In the genomic region with DNA sequence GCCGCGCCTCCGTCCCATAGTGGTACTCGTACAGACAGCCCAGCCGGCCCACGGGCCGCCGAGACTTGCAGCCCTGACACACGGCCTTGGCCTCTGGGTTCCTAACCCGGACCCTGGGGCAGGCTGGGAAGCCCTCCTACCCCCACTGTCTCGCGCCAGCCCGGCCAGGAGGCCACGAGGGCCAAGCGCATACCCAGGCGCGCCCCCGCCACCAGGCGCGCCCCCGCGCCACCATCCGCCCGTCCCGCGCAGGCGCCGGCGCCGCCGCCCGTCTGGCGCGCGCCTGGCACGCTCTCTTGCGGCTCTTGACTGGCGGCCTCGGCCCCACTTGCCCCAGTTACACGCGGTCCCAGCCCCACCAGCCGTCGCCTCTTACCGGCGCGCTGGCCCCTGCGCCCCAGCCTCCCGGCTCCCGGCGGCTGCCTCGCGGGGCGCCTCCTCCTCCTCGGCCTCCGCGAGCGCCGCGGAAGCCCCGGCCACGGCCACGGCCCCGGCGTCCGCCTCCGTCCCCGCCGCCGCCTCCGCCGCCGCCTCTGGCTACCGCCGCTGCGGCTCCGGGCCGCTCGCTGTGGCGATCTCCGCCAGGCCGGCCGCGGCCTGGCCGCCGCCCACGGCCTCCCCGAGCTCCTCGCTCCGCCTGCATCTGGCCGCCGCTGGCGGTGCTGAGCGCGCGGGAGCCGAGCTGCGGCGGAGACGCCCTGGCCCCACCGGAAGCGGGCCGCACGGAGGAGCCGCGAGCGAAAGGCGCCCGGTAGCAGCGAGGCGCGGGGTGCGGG, we compare ENCODE assay signal across 1 cellular context.
TF ChIP-seq lines count a peak whose summit lies in the region.

No MANE protein-coding gene starts in this region.

TF ChIP-seq in WTC11, 78 proteins besides CTCF, POLR2A, EP300 and RAD21 (continued from another document):
- TF ChIP-seq ZNF281 (CRISPR knock-in tag; IDR thresholded peaks at IDR 0.05) (no peak), ZNF232 (CRISPR knock-in tag; IDR thresholded peaks at IDR 0.05) (0 out of 2 replicates have a peak, but pooled peaks have one; percentile 53), NR2C2 (CRISPR knock-in tag; IDR thresholded peaks at IDR 0.05) (no peak), CBFB (CRISPR knock-in tag; IDR thresholded peaks at IDR 0.05; ENCODE audit: low read depth) (no peak), GABPB1 (CRISPR knock-in tag; IDR thresholded peaks at IDR 0.05) (peak; percentile 36; the same call in 1 of the 2 replicates), ATF2 (CRISPR knock-in tag; IDR thresholded peaks at IDR 0.05; ENCODE audit: borderline replicate concordance, low read depth) (no peak), ZNF263 (CRISPR knock-in tag; IDR thresholded peaks at IDR 0.05; ENCODE audit: low read depth) (no peak), CREM (CRISPR knock-in tag; IDR thresholded peaks at IDR 0.05) (no peak; the same call in 1 of the 2 replicates), SP1 (CRISPR knock-in tag; conservative IDR thresholded peaks at IDR 0.05) (0 out of 2 replicates have a peak, but pooled peaks have one; percentile 18), KAT7 (CRISPR knock-in tag; IDR thresholded peaks at IDR 0.05; ENCODE audit: borderline replicate concordance) (peak; percentile 54; the same call in 1 of the 2 replicates)
- TF ChIP-seq, protein P1, sequence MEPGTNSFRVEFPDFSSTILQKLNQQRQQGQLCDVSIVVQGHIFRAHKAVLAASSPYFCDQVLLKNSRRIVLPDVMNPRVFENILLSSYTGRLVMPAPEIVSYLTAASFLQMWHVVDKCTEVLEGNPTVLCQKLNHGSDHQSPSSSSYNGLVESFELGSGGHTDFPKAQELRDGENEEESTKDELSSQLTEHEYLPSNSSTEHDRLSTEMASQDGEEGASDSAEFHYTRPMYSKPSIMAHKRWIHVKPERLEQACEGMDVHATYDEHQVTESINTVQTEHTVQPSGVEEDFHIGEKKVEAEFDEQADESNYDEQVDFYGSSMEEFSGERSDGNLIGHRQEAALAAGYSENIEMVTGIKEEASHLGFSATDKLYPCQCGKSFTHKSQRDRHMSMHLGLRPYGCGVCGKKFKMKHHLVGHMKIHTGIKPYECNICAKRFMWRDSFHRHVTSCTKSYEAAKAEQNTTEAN (CRISPR knock-in tag; IDR thresholded peaks at IDR 0.05): peak; percentile 49; the same call in 1 of the 2 replicates
- TF ChIP-seq, protein P2, sequence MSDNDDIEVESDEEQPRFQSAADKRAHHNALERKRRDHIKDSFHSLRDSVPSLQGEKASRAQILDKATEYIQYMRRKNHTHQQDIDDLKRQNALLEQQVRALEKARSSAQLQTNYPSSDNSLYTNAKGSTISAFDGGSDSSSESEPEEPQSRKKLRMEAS (CRISPR knock-in tag; IDR thresholded peaks at IDR 0.05): peak; percentile 67
